ENCODE assay signal across 21 cellular contexts in the genomic region with DNA sequence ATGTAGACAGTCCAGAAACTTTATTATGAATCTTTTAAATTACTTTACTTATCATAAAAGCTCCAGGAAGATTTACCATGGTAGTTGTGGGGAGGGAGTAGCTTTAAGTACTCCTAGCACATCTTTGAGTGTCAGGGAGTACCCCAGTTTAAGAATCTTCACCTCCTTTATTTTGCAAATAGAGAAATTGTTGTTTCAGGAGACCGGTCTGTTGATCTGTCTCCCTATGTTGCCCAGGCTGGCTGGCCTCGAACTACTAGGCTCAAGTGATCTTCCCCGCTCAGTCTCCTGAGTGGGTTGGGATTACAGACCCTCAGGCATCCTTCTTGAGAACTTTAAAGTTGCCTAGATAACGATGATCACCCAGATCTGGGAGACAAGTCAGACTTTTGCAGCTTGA. TPM values are rescaled to one million over a fixed set of nuclear protein-coding genes. Genes with fewer than 3 reads are reported as not detected.
A peak's percentile ranks its signal among the peaks of the same experiment; 100 is the strongest.
DNase-seq lines count a peak whose midpoint lies in the region; ATAC-seq, FAIRE-seq and TF ChIP-seq lines count a peak whose summit lies in the region.
"Had no signal": no experiment of that assay in that cellular context is flagged by ENCODE, and none has a peak within 500 bp of the region (broad histone marks: within the 10 kb centered on the region; RNA-seq: fewer than 3 reads in every experiment).

No MANE protein-coding gene starts in this region.

- H4K20me1 ChIP-seq in GM23338 (replicated peaks; ENCODE audit: insufficient read depth) = peaks cover 80% of the 10 kb centered on the region
- peaks cover 38% of the 10 kb centered on the region for H4K20me1 ChIP-seq in K562 (replicated peaks; ENCODE audit: control insufficient read depth, insufficient read depth, low read length)

- H3K9me3 Mint-ChIP-seq in GM23338 (no peaks in the 10 kb centered on the region), memory B cell (no peaks in the 10 kb centered on the region)
- H3K9me3 Mint-ChIP-seq: CD4-positive, CD25-positive, alpha-beta regulatory T cell had no signal

- H3K9me3 ChIP-seq in HUES64 (ENCODE audit: insufficient read depth, low read depth, low read length) (peaks cover 3% of the 10 kb centered on the region; the same call in 1 of the 2 replicates), K562 (replicated peaks; ENCODE audit: control insufficient read depth, insufficient read depth, low read depth, low read length) (no peaks in the 10 kb centered on the region), kidney (ENCODE audit: control insufficient read depth in 1 of 2, low read length in 2 of 2) (no peaks in the 10 kb centered on the region)
- H3K9me3 ChIP-seq: BE2C, Caco-2 had no signal

- no TSS peak for BruUV-seq in K562 (replicated peaks; lab: Mats Ljungman, UMichigan)

- peak overlapping the region; percentile 22; the same call in 1 of the 2 replicates for H3K9ac ChIP-seq in HUES64 (ENCODE audit: low read depth, low read length)
- H3K9ac ChIP-seq in K562 (ENCODE audit: insufficient read depth in 1 of 2, low read depth in 2 of 2, low read length in 2 of 2) = 0 out of 4 replicates have a peak overlapping the region, but pooled peaks of 1 of the 2 experiments have one; percentile 5
- H3K9ac ChIP-seq in kidney (ENCODE audit: low read length in 2 of 2) = no peak overlapping the region

- H3K27ac ChIP-seq in GM23338 (ENCODE audit: low read depth) (peak overlapping the region; percentile 66), HUES64 (ENCODE audit: low read depth, low read length) (0 out of 2 replicates have a peak overlapping the region, but pooled peaks have one; percentile 35), K562 (ENCODE audit: extremely low read depth, low read depth, low read length) (no peak overlapping the region), kidney (ENCODE audit: low read depth in 2 of 2, low read length in 2 of 2) (no peak overlapping the region)
- H3K27ac ChIP-seq: HL-60 had no signal

- H3K27me3 Mint-ChIP-seq in GM23338 (ENCODE audit: insufficient read depth, low read depth, poor library complexity) (no peaks in the 10 kb centered on the region), memory B cell (no peaks in the 10 kb centered on the region)
- H3K27me3 Mint-ChIP-seq: CD4-positive, CD25-positive, alpha-beta regulatory T cell had no signal

- TF ChIP-seq CTCF in GM23338 (conservative IDR thresholded peaks at IDR 0.05; ENCODE audit: low read depth in 2 of 2) = no peak
- TF ChIP-seq CTCF in K562 (IDR thresholded peaks at IDR 0.05 in 2 of 3, conservative IDR thresholded peaks at IDR 0.05 in 1 of 3; ENCODE audit: insufficient read depth in 2 of 3, low read depth in 1 of 3, low read length in 3 of 3) = no peak
- no peak for TF ChIP-seq CTCF in kidney (IDR thresholded peaks at IDR 0.05; ENCODE audit: borderline replicate concordance, extremely low read depth, insufficient read depth)

- H3K36me3 Mint-ChIP-seq in GM23338 (ENCODE audit: low read depth) (peaks cover 14% of the 10 kb centered on the region), memory B cell (peaks cover 5% of the 10 kb centered on the region)

- TF ChIP-seq EP300 in K562 (IDR thresholded peaks at IDR 0.05; ENCODE audit: low read length) = no peak

- in situ Hi-C loops in K562 (cut with MboI) = no loop called here

- no peak overlapping the region for H2AFZ ChIP-seq in GM23338
- no peak overlapping the region for H2AFZ ChIP-seq in K562 (ENCODE audit: low read depth, low read length)

- H3K4me3 ChIP-seq in GM23338 = peak overlapping the region; percentile 30; the same call in 1 of the 2 replicates
- H3K4me3 ChIP-seq in HUES64 (ENCODE audit: low read length) = no peak overlapping the region
- no peak overlapping the region for H3K4me3 ChIP-seq in K562
- H3K4me3 ChIP-seq in kidney (ENCODE audit: low read length in 2 of 2) = no peak overlapping the region
- H3K4me3 ChIP-seq: GM12878 had no signal

- no peak for TF ChIP-seq RAD21 in K562 (CRISPR knock-in tag; conservative IDR thresholded peaks at IDR 0.05 in 1 of 2, IDR thresholded peaks at IDR 0.05 in 1 of 2)

- H3F3A ChIP-seq in GM23338 (replicated peaks; ENCODE audit: low read depth) = no peaks in the 10 kb centered on the region

- H3K4me3 Mint-ChIP-seq in GM23338 (no peak overlapping the region), memory B cell (no peak overlapping the region)

- H3K9me2 ChIP-seq in GM23338 (ENCODE audit: insufficient read depth) = no peaks in the 10 kb centered on the region

- H3K4me1 Mint-ChIP-seq in GM23338 = peaks cover 43% of the 10 kb centered on the region
- H3K4me1 Mint-ChIP-seq in memory B cell = peaks cover 20% of the 10 kb centered on the region

- peak; percentile 23 for DNase-seq in GM23338 (ENCODE audit: low spot score)
- DNase-seq in K562 (ENCODE audit: extremely low read depth in 1 of 4, low spot score in 3 of 4) = no peak
- no peak for DNase-seq in memory B cell (ENCODE audit: low spot score in 2 of 2)
- no peak for DNase-seq in NCI-H2227 (lab: John Stamatoyannopoulos, UW; ENCODE audit: unreplicated experiment)
- no peak for DNase-seq in SK-N-DZ (ENCODE audit: low spot score)
- DNase-seq in kidney = no peak
- DNase-seq: ACHN; BE2C; C1 segment of cervical spinal cord; Caco-2; CD4-positive, CD25-positive, alpha-beta regulatory T cell; DND-41; EL; HCEC 1CT; IMR-90; KBM-7 had no signal

- no peaks in the 10 kb centered on the region for H3K27me3 ChIP-seq in GM23338 (ENCODE audit: insufficient read depth)
- no peaks in the 10 kb centered on the region for H3K27me3 ChIP-seq in HUES64 (ENCODE audit: insufficient read depth, low read length)
- no peaks in the 10 kb centered on the region for H3K27me3 ChIP-seq in K562 (ENCODE audit: control insufficient read depth in 2 of 2, insufficient read depth in 2 of 2, low read length in 2 of 2)
- H3K27me3 ChIP-seq: BE2C had no signal

- no peaks in the 10 kb centered on the region for H3K9me1 ChIP-seq in K562 (ENCODE audit: control insufficient read depth, insufficient read depth, low read length)

- 81% methylated on average over 4 of the region's 4 CpGs for WGBS in HUES64
- WGBS in K562 (ENCODE audit: insufficient coverage, low coverage, missing lambda C conversion rate) = 95% methylated on average over 4 of the region's 4 CpGs

- peaks cover 100% of the 10 kb centered on the region for H3K79me2 ChIP-seq in GM23338 (replicated peaks; ENCODE audit: insufficient read depth)
- peaks cover 100% of the 10 kb centered on the region for H3K79me2 ChIP-seq in K562 (ENCODE audit: control insufficient read depth, insufficient read depth, low read length)

- POLR2A ChIA-PET in K562 (lab: Yijun Ruan, JAX) = interaction anchor here (0.6 to 1.1 kb wide), 4 partner anchors 8 to 176 kb away, joined by 3 read pairs; partner anchors contain the start of gene FXR1

- H3K4me2 ChIP-seq in GM23338 (peak overlapping the region; percentile 70), K562 (ENCODE audit: insufficient read depth, low read length) (no peak overlapping the region)

- H3K27ac Mint-ChIP-seq in GM23338 (no peak overlapping the region), memory B cell (peak overlapping the region; percentile 28)

- H3K4me1 ChIP-seq in GM23338 (ENCODE audit: insufficient read depth) (peaks cover 56% of the 10 kb centered on the region), HUES64 (ENCODE audit: insufficient read depth, low read length) (peaks cover 22% of the 10 kb centered on the region), K562 (replicated peaks in 1 of 2; ENCODE audit: control insufficient read depth in 2 of 2, insufficient read depth in 2 of 2, low read length in 2 of 2) (peaks cover 0 to 6% of the 10 kb centered on the region in 2 experiments; a peak in 1 of 5 replicates), kidney (ENCODE audit: control insufficient read depth in 1 of 2, insufficient read depth in 1 of 2, low read depth in 1 of 2, low read length in 2 of 2) (no peaks in the 10 kb centered on the region)
- H3K4me1 ChIP-seq: BE2C had no signal

- no peaks in the 10 kb centered on the region for H3K36me3 ChIP-seq in GM23338 (ENCODE audit: insufficient read depth)
- peaks cover 27% of the 10 kb centered on the region; the same call in 1 of the 2 replicates for H3K36me3 ChIP-seq in HUES64 (ENCODE audit: insufficient read depth, low read length)
- peaks cover 43% of the 10 kb centered on the region; the same call in 2 of the 3 replicates for H3K36me3 ChIP-seq in K562 (ENCODE audit: control insufficient read depth, insufficient read depth, low read length)
- no peaks in the 10 kb centered on the region for H3K36me3 ChIP-seq in kidney (ENCODE audit: control insufficient read depth in 1 of 2, insufficient read depth in 2 of 2, low read length in 2 of 2)

- no peak for FAIRE-seq in K562 (lab: Jason Lieb, UNC)
- no peak for FAIRE-seq in kidney (lab: Jason Lieb, UNC)
- FAIRE-seq: A204.1, D721Med, GM12878 had no signal

- TF ChIP-seq POLR2A in K562 (conservative IDR thresholded peaks at IDR 0.05) = no peak

- CTCF ChIA-PET in K562 (lab: Yijun Ruan, JAX; ENCODE audit: low intra/inter-chr PET ratio) = no interaction called here

- ATAC-seq in GM23338 (peak; percentile 59), K562 (peak; percentile 11; the same call in 2 of the 3 replicates), memory B cell (ENCODE audit: low read depth) (no peak)
- ATAC-seq: GM12878 had no signal

- intact Hi-C loops in K562 (cut with micrococcal nuclease) = no loop called here
- intact Hi-C loops in kidney (cut with DNase I) = no loop called here

RNA-seq across cellular contexts. Expression of gene FXR1, which starts 11.1 kb away (rescaled TPM):
- 208 and 228 TPM in 2 replicates for total RNA-seq in GM23338 (2014; rRNA removed; shearing (Covaris generic))
- 131 and 136 TPM in 2 replicates for polyA plus RNA-seq in GM23338 (2016; fragmentation: Nextera tagmentation; extraction: Ambion mirVana)
- polyA plus RNA-seq in HUES64 (2013, experiment 1 of 2) = 158 TPM
- polyA plus RNA-seq in HUES64 (2013, experiment 2 of 2) = 205 TPM
- total RNA-seq in K562 (2011; cell fraction: chromatin; rRNA removed; ENCODE audit: low replicate concordance) = 103 and 392 TPM in 2 replicates
- 49.9 and 73.3 TPM in 2 replicates for total RNA-seq in K562 (2011; cell fraction: nucleolus; rRNA removed)
- total RNA-seq in K562 (2011; cell fraction: nucleoplasm; rRNA removed) = 169 and 262 TPM in 2 replicates
- total RNA-seq in K562 (2014; rRNA removed) = 128 and 137 TPM in 2 replicates
- 143 and 166 TPM in 2 replicates for total RNA-seq in K562 (2014; rRNA removed; fragmentation: Illumina TruSeq; extraction: Trizol)
- total RNA-seq in K562 (2015; rRNA removed; fragmentation: Illumina TruSeq; extraction: Trizol) = 131 and 136 TPM in 2 replicates
- 122 and 123 TPM in 2 replicates for total RNA-seq in K562 (2021)
- 161 and 177 TPM in 2 replicates for polyA plus RNA-seq in K562 (2011; rRNA removed)
- 52.4 and 113 TPM in 2 replicates for polyA plus RNA-seq in K562 (2011; cell fraction: cytosol; rRNA removed)
- polyA plus RNA-seq in K562 (2011; cell fraction: nucleus; rRNA removed) = 75.7 and 119 TPM in 2 replicates
- polyA plus RNA-seq in K562 (2012) = 105 and 124 TPM in 2 replicates
- polyA plus RNA-seq in K562 (2014; fragmentation: Illumina TruSeq; extraction: Trizol) = 132 and 150 TPM in 2 replicates
- polyA plus RNA-seq in K562 (2014; fragmentation: Nextera tagmentation; extraction: Ambion mirVana) = 10 to 100 TPM; 59.4 to 81.1 TPM
- 123 and 136 TPM in 2 replicates for polyA plus RNA-seq in K562 (2014; rRNA removed)
- polyA minus RNA-seq in K562 (2011; rRNA and poly(A)+ RNA removed) = 363 and 437 TPM in 2 replicates
- polyA minus RNA-seq in K562 (2011; cell fraction: cytosol; rRNA and poly(A)+ RNA removed) = 85.6 and 88.1 TPM in 2 replicates
- 117 and 226 TPM in 2 replicates for polyA minus RNA-seq in K562 (2011; cell fraction: nucleus; rRNA and poly(A)+ RNA removed)
- 121 and 137 TPM in 2 replicates for polyA plus RNA-seq in SK-N-DZ (2014; cell fraction: cytosol; rRNA removed)
- polyA plus RNA-seq in SK-N-DZ (2014; cell fraction: nucleus; rRNA removed) = 132 and 175 TPM in 2 replicates
- 96.8 TPM for total RNA-seq in kidney
- polyA plus RNA-seq in kidney (ENCODE audit: insufficient read depth, low read depth, low replicate concordance) = 64.3 TPM

Comparison
In these comparisons a context has a peak if more than half of its experiments do, and no peak if none do; other contexts are left out.
1. H3K27ac ChIP-seq: peak in GM23338 (single experiment) and HUES64 (single experiment); none in K562 (single experiment) and kidney (0 of 2).